Comparison of ENCODE assay signal across 8 cellular contexts in genomic region chr3:169146112-169146665, GRCh38.
DNase-seq lines count a peak whose midpoint lies in the region; ATAC-seq and TF ChIP-seq lines count a peak whose summit lies in the region.

No MANE protein-coding gene starts in this region.

- H3K36me3 ChIP-seq in BJ (ENCODE audit: control insufficient read depth, insufficient read depth, low read length) = no peaks in the 10 kb centered on the region
- H3K36me3 ChIP-seq in neural progenitor cell = no peaks in the 10 kb centered on the region

- H3K4me1 ChIP-seq in neural progenitor cell = peaks cover 39% of the 10 kb centered on the region

- peaks cover 16% of the 10 kb centered on the region for H4K20me1 ChIP-seq in neural progenitor cell (ENCODE audit: low read depth)

- H3K4me3 Mint-ChIP-seq in WTC11 (peak overlapping the region; percentile 84), neural progenitor cell (peak overlapping the region; percentile 89)

- POLR2A ChIA-PET in BJ (lab: Charles Lee) (interaction anchor here (0.7 kb wide), 1 partner anchor 1050 kb away, joined by 6 read pairs; the partner anchor contains the start of gene GOLIM4), WTC11 (lab: Charles Lee) (no interaction called here)

- peaks cover 48% of the 10 kb centered on the region for H3K4me1 Mint-ChIP-seq in WTC11
- peaks cover 61% of the 10 kb centered on the region for H3K4me1 Mint-ChIP-seq in neural progenitor cell

- CTCF ChIA-PET in BJ (lab: Yijun Ruan, JAX) (no interaction called here), WTC11 (lab: Charles Lee) (interaction anchor here (0.9 to 5.3 kb wide), 5 partner anchors 281 to 598 kb away, joined by 4 to 142 read pairs (median 7); no protein-coding TSS in a partner anchor)

- no peaks in the 10 kb centered on the region for H3K36me3 Mint-ChIP-seq in WTC11
- H3K36me3 Mint-ChIP-seq in neural progenitor cell = no peaks in the 10 kb centered on the region

- no peak for DNase-seq in BJ (ENCODE audit: low read depth)
- peak; percentile 39 for DNase-seq in HS-27A (ENCODE audit: low read depth)
- DNase-seq in WTC11 (ENCODE audit: low spot score) = peak; percentile 57
- peak; percentile 84 for DNase-seq in fibroblast of the aortic adventitia (ENCODE audit: low read depth)
- peak; percentile 81 for DNase-seq in neural progenitor cell (ENCODE audit: low spot score)
- no peak for DNase-seq in GM19240 (ENCODE audit: insufficient read length, low spot score)
- DNase-seq in germinal center (ENCODE audit: low spot score) = no peak

- no peaks in the 10 kb centered on the region for H3K79me2 ChIP-seq in neural progenitor cell (ENCODE audit: low read depth)

- peak overlapping the region; percentile 85 for H3K4me2 ChIP-seq in neural progenitor cell

- no peaks in the 10 kb centered on the region for H3K27me3 ChIP-seq in BJ (ENCODE audit: control insufficient read depth, insufficient read depth, low read length)
- H3K27me3 ChIP-seq in neural progenitor cell = peaks cover 73% of the 10 kb centered on the region

- TF ChIP-seq CTCF in BJ (IDR thresholded peaks at IDR 0.05; ENCODE audit: insufficient read depth, low read depth, low read length) (no peak), WTC11 (IDR thresholded peaks at IDR 0.05) (no peak), fibroblast of the aortic adventitia (IDR thresholded peaks at IDR 0.05; ENCODE audit: insufficient read depth, low read length) (no peak), neural progenitor cell (IDR thresholded peaks at IDR 0.05) (no peak)

- no peaks in the 10 kb centered on the region for H3K9me3 ChIP-seq in neural progenitor cell (ENCODE audit: low read depth)

- H3K9me3 Mint-ChIP-seq in WTC11 (no peaks in the 10 kb centered on the region), neural progenitor cell (no peaks in the 10 kb centered on the region)

- no peak overlapping the region for H3K9ac ChIP-seq in neural progenitor cell

- no peak overlapping the region for H3K27ac Mint-ChIP-seq in WTC11
- peak overlapping the region; percentile 98 for H3K27ac Mint-ChIP-seq in neural progenitor cell

- peak overlapping the region; percentile 30 for H2AFZ ChIP-seq in neural progenitor cell (replicated peaks)

- peaks cover 68% of the 10 kb centered on the region for H3K27me3 Mint-ChIP-seq in WTC11 (ENCODE audit: low read depth)
- peaks cover 3% of the 10 kb centered on the region for H3K27me3 Mint-ChIP-seq in neural progenitor cell (ENCODE audit: insufficient read depth, low read depth)

- peak overlapping the region; percentile 72 for H3K4me3 ChIP-seq in BJ (ENCODE audit: low read depth, low read length)
- peak overlapping the region; percentile 81 for H3K4me3 ChIP-seq in fibroblast of the aortic adventitia (ENCODE audit: low read depth, low read length)
- H3K4me3 ChIP-seq in neural progenitor cell = peak overlapping the region; percentile 48

- ATAC-seq in WTC11 (0 out of 2 replicates have a peak, but pooled peaks have one; percentile 2), HG02588 (IDR thresholded peaks at IDR 0.05; ENCODE audit: unreplicated experiment) (no peak)

- H3F3A ChIP-seq in neural progenitor cell (ENCODE audit: low read depth) = peaks cover 40% of the 10 kb centered on the region

- no peak overlapping the region for H3K27ac ChIP-seq in neural progenitor cell

TF ChIP-seq in WTC11, 78 proteins besides CTCF, POLR2A, EP300 and RAD21:
- TF ChIP-seq OVOL2 (CRISPR knock-in tag; IDR thresholded peaks at IDR 0.05; ENCODE audit: borderline replicate concordance) = no peak
- TF ChIP-seq MAX (CRISPR knock-in tag; IDR thresholded peaks at IDR 0.05) = peak; percentile 21; the same call in 1 of the 2 replicates
- TF ChIP-seq FOXP4 (CRISPR knock-in tag; IDR thresholded peaks at IDR 0.05) = 0 out of 2 replicates have a peak, but pooled peaks have one; percentile 48
- TF ChIP-seq ZNF263 (CRISPR knock-in tag; IDR thresholded peaks at IDR 0.05; ENCODE audit: low read depth) = no peak
- no peak for TF ChIP-seq GABPB1 (CRISPR knock-in tag; IDR thresholded peaks at IDR 0.05)
- TF ChIP-seq TP53 (CRISPR knock-in tag; IDR thresholded peaks at IDR 0.05) = no peak
- TF ChIP-seq ZBTB21 (CRISPR knock-in tag; IDR thresholded peaks at IDR 0.05; ENCODE audit: borderline replicate concordance) = no peak
- 0 out of 2 replicates have a peak, but pooled peaks have one; percentile 27 for TF ChIP-seq TEAD1 (CRISPR knock-in tag; IDR thresholded peaks at IDR 0.05)
- no peak for TF ChIP-seq ZNF671 (CRISPR knock-in tag; IDR thresholded peaks at IDR 0.05)

Comparison
In these comparisons a context has a peak if more than half of its experiments do, and no peak if none do; other contexts are left out.
1. DNase-seq: peak in HS-27A (single experiment), WTC11 (single experiment), fibroblast of the aortic adventitia (single experiment) and neural progenitor cell (single experiment); none in BJ (single experiment), GM19240 (single experiment) and germinal center (single experiment).
2. Peak in every context shown above with its lines, with median percentiles within 50 percentile points of each other: H3K4me3 ChIP-seq.